11 cellular contexts compared by ENCODE assay signal in the genomic region with DNA sequence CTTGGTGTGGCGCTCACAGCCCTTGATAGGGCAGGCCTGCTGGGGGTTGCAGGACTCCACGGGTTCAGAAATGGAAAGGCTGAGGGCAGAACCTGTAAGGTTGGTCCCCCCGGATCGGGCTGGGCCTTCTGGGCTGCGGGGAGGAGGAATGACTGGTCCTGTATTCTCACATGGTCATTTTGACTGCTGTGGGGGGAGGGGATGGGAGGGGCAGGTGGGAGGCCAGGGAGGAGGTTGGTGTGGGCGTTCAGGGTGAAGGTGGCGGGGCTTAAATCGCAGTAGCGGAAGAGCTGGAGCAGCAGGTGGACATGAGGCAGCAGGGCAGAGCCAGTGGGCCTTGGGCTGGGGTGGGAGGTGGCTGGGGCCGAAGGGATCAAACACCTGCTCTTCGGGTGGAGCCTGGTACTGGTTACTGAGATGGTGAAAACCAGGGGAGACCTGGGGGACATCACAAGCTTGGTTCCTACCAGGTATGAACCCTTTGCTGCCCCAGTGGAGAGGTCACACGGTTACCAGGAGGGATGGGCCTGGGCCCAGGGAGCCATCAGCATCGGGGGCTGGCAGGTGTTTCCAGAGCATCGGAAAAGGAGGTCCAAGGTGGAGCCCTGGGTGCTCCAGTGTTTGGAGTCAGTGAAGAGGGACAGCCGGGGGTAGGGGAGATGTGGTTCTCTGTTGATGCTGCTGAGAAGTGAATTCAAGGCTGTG. TPM values are rescaled to one million over a fixed set of nuclear protein-coding genes. Genes with fewer than 3 reads are reported as not detected.
DNase-seq lines count a peak whose midpoint lies in the region; ATAC-seq, FAIRE-seq and TF ChIP-seq lines count a peak whose summit lies in the region.
"Had no signal": no experiment of that assay in that cellular context is flagged by ENCODE, and none has a peak within 500 bp of the region (broad histone marks: within the 10 kb centered on the region; RNA-seq: fewer than 3 reads in every experiment).

No MANE protein-coding gene starts in this region.

- peak overlapping the region; percentile 100; the same call in 2 of the 3 replicates for H3K4me3 ChIP-seq in A549
- H3K4me3 ChIP-seq in HFF-Myc (replicated peaks; ENCODE audit: low read depth, low read length), result peak overlapping the region; percentile 84

- CTCF ChIA-PET in A549 (lab: Yijun Ruan, JAX), result interaction anchor here (1.0 to 1.5 kb wide), 3 partner anchors 11 to 49 kb away, joined by 3 to 4 read pairs (median 3); no protein-coding TSS in a partner anchor

- no peak for TF ChIP-seq CTCF in A549 (IDR thresholded peaks at IDR 0.05)
- TF ChIP-seq CTCF in HFF-Myc (IDR thresholded peaks at IDR 0.05; ENCODE audit: low read depth, low read length, missing control alignments), result no peak

- peaks cover 2% of the 10 kb centered on the region for H3K36me3 Mint-ChIP-seq in activated naive CD8-positive, alpha-beta T cell
- H3K36me3 Mint-ChIP-seq in memory B cell, result peaks cover 20% of the 10 kb centered on the region

- DNase-seq in A549 (ENCODE audit: low read depth in 1 of 2, low spot score in 1 of 2), result no peak
- no peak for DNase-seq in HFF-Myc (ENCODE audit: extremely low read depth, low read depth)
- DNase-seq in memory B cell (ENCODE audit: low spot score in 2 of 2), result no peak
- DNase-seq in pons (ENCODE audit: low spot score), result no peak
- no peak for DNase-seq in LoVo (ENCODE audit: low spot score)
- DNase-seq: RPMI8226; stimulated activated CD4-positive, alpha-beta T cell treated with anti-CD3 and anti-CD28 coated beads, Interleukin-4, amount 100 ng/mL, for 4 hours had no signal

- H3K27ac Mint-ChIP-seq in activated naive CD8-positive, alpha-beta T cell, result peak overlapping the region; percentile 58
- no peak overlapping the region for H3K27ac Mint-ChIP-seq in memory B cell

- WGBS in A549 (ENCODE audit: missing lambda C conversion rate), result 98% methylated on average over 14 of the region's 15 CpGs

- peak overlapping the region; percentile 84 for H3K4me2 ChIP-seq in A549

- POLR2A ChIA-PET in A549 (lab: Yijun Ruan, JAX), result no interaction called here

- no peaks in the 10 kb centered on the region for H3K9me3 ChIP-seq in A549

- no peak for TF ChIP-seq EP300 in A549 (IDR thresholded peaks at IDR 0.05)

- no peaks in the 10 kb centered on the region for H3K27me3 Mint-ChIP-seq in activated naive CD8-positive, alpha-beta T cell
- no peaks in the 10 kb centered on the region for H3K27me3 Mint-ChIP-seq in memory B cell

- H3K4me1 ChIP-seq in A549, result peaks cover 17% of the 10 kb centered on the region

- ATAC-seq in A549 (no peak), memory B cell (ENCODE audit: low read depth) (no peak), GM18520 (IDR thresholded peaks at IDR 0.05; ENCODE audit: unreplicated experiment) (no peak), GM21515 (IDR thresholded peaks at IDR 0.05; ENCODE audit: unreplicated experiment) (no peak)

- peak overlapping the region; percentile 91 for H3K4me3 Mint-ChIP-seq in activated naive CD8-positive, alpha-beta T cell
- peak overlapping the region; percentile 96 for H3K4me3 Mint-ChIP-seq in memory B cell

- H3K4me1 Mint-ChIP-seq in activated naive CD8-positive, alpha-beta T cell (ENCODE audit: low read depth), result peaks cover 19% of the 10 kb centered on the region
- H3K4me1 Mint-ChIP-seq in memory B cell, result peaks cover 18% of the 10 kb centered on the region

- TF ChIP-seq RAD21 in A549 (conservative IDR thresholded peaks at IDR 0.05 in 1 of 2, IDR thresholded peaks at IDR 0.05 in 1 of 2), result no peak

- H3K27ac ChIP-seq in A549, result no peak overlapping the region; a peak in 2 of 6 replicates

- H3K9me3 Mint-ChIP-seq in activated naive CD8-positive, alpha-beta T cell (ENCODE audit: low read depth), result no peaks in the 10 kb centered on the region
- H3K9me3 Mint-ChIP-seq in memory B cell, result no peaks in the 10 kb centered on the region

- no peak for TF ChIP-seq POLR2A in A549 (IDR thresholded peaks at IDR 0.05; ENCODE audit: low read length)

- FAIRE-seq in A549 (lab: Jason Lieb, UNC), result no peak

TF ChIP-seq in A549, 52 proteins besides CTCF, POLR2A, EP300 and RAD21:
- TF ChIP-seq PHF8 (IDR thresholded peaks at IDR 0.05; ENCODE audit: borderline replicate concordance, low read depth), result no peak
- TF ChIP-seq CHD2 (IDR thresholded peaks at IDR 0.05; ENCODE audit: low read length, partially characterized antibody), result no peak
- TF ChIP-seq SMC3 (IDR thresholded peaks at IDR 0.05), result no peak
- no peak for TF ChIP-seq CHD4 (IDR thresholded peaks at IDR 0.05; ENCODE audit: borderline replicate concordance)
- TF ChIP-seq HDAC2 (IDR thresholded peaks at IDR 0.05), result no peak
- TF ChIP-seq, protein P1, sequence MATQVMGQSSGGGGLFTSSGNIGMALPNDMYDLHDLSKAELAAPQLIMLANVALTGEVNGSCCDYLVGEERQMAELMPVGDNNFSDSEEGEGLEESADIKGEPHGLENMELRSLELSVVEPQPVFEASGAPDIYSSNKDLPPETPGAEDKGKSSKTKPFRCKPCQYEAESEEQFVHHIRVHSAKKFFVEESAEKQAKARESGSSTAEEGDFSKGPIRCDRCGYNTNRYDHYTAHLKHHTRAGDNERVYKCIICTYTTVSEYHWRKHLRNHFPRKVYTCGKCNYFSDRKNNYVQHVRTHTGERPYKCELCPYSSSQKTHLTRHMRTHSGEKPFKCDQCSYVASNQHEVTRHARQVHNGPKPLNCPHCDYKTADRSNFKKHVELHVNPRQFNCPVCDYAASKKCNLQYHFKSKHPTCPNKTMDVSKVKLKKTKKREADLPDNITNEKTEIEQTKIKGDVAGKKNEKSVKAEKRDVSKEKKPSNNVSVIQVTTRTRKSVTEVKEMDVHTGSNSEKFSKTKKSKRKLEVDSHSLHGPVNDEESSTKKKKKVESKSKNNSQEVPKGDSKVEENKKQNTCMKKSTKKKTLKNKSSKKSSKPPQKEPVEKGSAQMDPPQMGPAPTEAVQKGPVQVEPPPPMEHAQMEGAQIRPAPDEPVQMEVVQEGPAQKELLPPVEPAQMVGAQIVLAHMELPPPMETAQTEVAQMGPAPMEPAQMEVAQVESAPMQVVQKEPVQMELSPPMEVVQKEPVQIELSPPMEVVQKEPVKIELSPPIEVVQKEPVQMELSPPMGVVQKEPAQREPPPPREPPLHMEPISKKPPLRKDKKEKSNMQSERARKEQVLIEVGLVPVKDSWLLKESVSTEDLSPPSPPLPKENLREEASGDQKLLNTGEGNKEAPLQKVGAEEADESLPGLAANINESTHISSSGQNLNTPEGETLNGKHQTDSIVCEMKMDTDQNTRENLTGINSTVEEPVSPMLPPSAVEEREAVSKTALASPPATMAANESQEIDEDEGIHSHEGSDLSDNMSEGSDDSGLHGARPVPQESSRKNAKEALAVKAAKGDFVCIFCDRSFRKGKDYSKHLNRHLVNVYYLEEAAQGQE (IDR thresholded peaks at IDR 0.05), result no peak
- TF ChIP-seq, protein P2, sequence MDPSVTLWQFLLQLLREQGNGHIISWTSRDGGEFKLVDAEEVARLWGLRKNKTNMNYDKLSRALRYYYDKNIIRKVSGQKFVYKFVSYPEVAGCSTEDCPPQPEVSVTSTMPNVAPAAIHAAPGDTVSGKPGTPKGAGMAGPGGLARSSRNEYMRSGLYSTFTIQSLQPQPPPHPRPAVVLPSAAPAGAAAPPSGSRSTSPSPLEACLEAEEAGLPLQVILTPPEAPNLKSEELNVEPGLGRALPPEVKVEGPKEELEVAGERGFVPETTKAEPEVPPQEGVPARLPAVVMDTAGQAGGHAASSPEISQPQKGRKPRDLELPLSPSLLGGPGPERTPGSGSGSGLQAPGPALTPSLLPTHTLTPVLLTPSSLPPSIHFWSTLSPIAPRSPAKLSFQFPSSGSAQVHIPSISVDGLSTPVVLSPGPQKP (IDR thresholded peaks at IDR 0.05; ENCODE audit: low read depth, low read length), result no peak
- TF ChIP-seq HEYL (CRISPR knock-in tag; IDR thresholded peaks at IDR 0.05), result no peak
- TF ChIP-seq ESRRA (IDR thresholded peaks at IDR 0.05; ENCODE audit: borderline replicate concordance, low read length), result no peak
- TF ChIP-seq FOSL2 (IDR thresholded peaks at IDR 0.05), result no peak
- TF ChIP-seq FOSL2 (CRISPR knock-in tag; IDR thresholded peaks at IDR 0.05), result no peak
TF ChIP-seq in A549: peak in this region for 0.

RNA-seq across cellular contexts. Expression of a gene that starts 1.8 kb away (rescaled TPM):
- polyA plus RNA-seq in A549 (2011; rRNA removed) (66.9 and 75.5 TPM in 2 replicates), A549 (2017; fragmentation: RNase III; extraction: RNeasy Plus Mini Kit Qiagen cat#74134 plus additional on column Dnase treatment) (85.3 to 93.2 TPM (median 90.1 TPM) in 3 replicates)
- 278 and 376 TPM in 2 replicates for polyA plus RNA-seq in A549 (2012; cell fraction: cytosol; rRNA removed)
- 268 and 485 TPM in 2 replicates for polyA plus RNA-seq in A549 (2012; cell fraction: nucleus; rRNA removed)
- polyA minus RNA-seq in A549 (2011; rRNA and poly(A)+ RNA removed), result 126 and 137 TPM in 2 replicates

RNA-seq across cellular contexts. Expression of a gene that starts 18.9 kb away (rescaled TPM):
- not detected in 2 replicates for polyA plus RNA-seq in A549 (2011; rRNA removed)
- not detected in 2 replicates for polyA plus RNA-seq in A549 (2012; cell fraction: cytosol; rRNA removed)
- polyA plus RNA-seq in A549 (2012; cell fraction: nucleus; rRNA removed), result not detected in 2 replicates
- not detected in 3 replicates for polyA plus RNA-seq in A549 (2017; fragmentation: RNase III; extraction: RNeasy Plus Mini Kit Qiagen cat#74134 plus additional on column Dnase treatment)
- polyA minus RNA-seq in A549 (2011; rRNA and poly(A)+ RNA removed), result not detected in 2 replicates
- polyA plus RNA-seq: esophagus had no signal

RNA-seq across cellular contexts. Expression of a gene that starts 22.7 kb away (rescaled TPM):
- polyA plus RNA-seq in A549 (2011; rRNA removed), result 7.4 and 8.5 TPM in 2 replicates
- polyA plus RNA-seq in A549 (2012; cell fraction: cytosol; rRNA removed), result 11.1 and 12.8 TPM in 2 replicates
- polyA plus RNA-seq in A549 (2012; cell fraction: nucleus; rRNA removed), result 13.6 and 16.4 TPM in 2 replicates
- polyA plus RNA-seq in A549 (2017; fragmentation: RNase III; extraction: RNeasy Plus Mini Kit Qiagen cat#74134 plus additional on column Dnase treatment), result 10.9 to 12.7 TPM (median 11.4 TPM) in 3 replicates
- polyA minus RNA-seq in A549 (2011; rRNA and poly(A)+ RNA removed), result 8.3 and 9.1 TPM in 2 replicates

RNA-seq across cellular contexts. Expression of a gene that starts 43.6 kb away (rescaled TPM):
- not detected in 2 replicates for polyA plus RNA-seq in A549 (2011; rRNA removed)
- not detected in 2 replicates for polyA plus RNA-seq in A549 (2012; cell fraction: cytosol; rRNA removed)
- not detected in 2 replicates for polyA plus RNA-seq in A549 (2012; cell fraction: nucleus; rRNA removed)
- polyA plus RNA-seq in A549 (2017; fragmentation: RNase III; extraction: RNeasy Plus Mini Kit Qiagen cat#74134 plus additional on column Dnase treatment), result not detected in 3 replicates
- polyA minus RNA-seq in A549 (2011; rRNA and poly(A)+ RNA removed), result not detected in 2 replicates
- polyA plus RNA-seq: esophagus had no signal

RNA-seq across cellular contexts. Expression of a gene that starts 59.2 kb away (rescaled TPM):
- 0.15 TPM in 1 of 2 replicates, not detected in the other for polyA plus RNA-seq in A549 (2011; rRNA removed)
- polyA plus RNA-seq in A549 (2012; cell fraction: cytosol; rRNA removed), result not detected in 2 replicates
- polyA plus RNA-seq in A549 (2012; cell fraction: nucleus; rRNA removed), result not detected in 2 replicates
- polyA plus RNA-seq in A549 (2017; fragmentation: RNase III; extraction: RNeasy Plus Mini Kit Qiagen cat#74134 plus additional on column Dnase treatment), result not detected in 3 replicates
- polyA minus RNA-seq in A549 (2011; rRNA and poly(A)+ RNA removed), result not detected in 2 replicates
- polyA plus RNA-seq: esophagus had no signal
